8 cellular contexts compared by ENCODE assay signal in the genomic region with DNA sequence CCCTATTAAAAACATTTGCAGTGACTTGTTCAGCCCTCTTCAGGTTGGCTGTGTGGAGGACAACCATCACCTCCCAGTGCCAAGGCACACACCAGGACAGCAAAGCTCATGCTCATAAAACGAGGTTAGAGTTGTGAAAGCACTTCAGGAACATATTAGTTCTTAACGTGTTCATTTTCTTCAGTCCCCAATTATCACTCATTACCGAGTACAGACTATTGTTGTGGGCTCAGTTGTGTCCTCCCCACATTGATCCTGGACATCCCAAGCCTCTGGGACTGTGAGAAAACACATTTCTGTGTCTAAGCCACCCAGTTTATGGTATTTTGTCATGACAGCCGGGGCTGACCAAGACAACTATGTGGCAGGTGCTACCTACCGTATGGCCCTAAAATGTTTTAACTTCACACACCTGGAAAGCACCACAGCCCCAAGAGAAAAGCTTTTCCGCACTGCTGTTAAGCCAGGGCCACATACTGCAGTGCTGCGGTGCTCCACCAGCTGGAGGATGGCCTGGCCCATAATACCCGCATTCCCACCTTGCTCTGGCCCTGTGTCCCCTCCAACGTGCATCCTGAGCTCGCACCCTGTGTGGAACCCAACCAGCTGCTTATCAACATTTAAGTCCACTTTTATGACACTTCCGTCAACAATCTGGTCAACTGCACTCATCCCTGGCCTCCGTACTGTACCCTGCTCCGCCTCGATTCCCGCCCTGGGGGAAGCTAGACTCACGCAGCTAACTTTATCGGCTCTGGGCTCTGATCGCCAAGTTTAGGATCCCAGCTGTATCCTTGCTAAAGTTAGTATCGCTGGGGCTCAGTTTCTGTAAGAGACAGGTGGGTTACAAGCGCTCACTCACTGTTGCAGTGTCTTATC.
A peak's percentile ranks its signal among the peaks of the same experiment; 100 is the strongest.
DNase-seq lines count a peak whose midpoint lies in the region; ATAC-seq and TF ChIP-seq lines count a peak whose summit lies in the region.
"Not testable (repeated sequence)": the region's sequence is repeated elsewhere in the genome, so short reads cannot be mapped to it uniquely, and the experiment has no call there.

No MANE protein-coding gene starts in this region.

- peak overlapping the region; percentile 66 to 85 (median 81); a peak in 21 of 22 replicates for H3K9ac ChIP-seq in BLaER1 treated with 17β-estradiol and CSF1 and Interleukin-3, amounts not matched to agents 10 nM and 100 nM
- not testable (repeated sequence) for H3K9ac ChIP-seq in endodermal cell (ENCODE audit: extremely low read depth, low read length, poor library complexity, severe bottlenecking)
- peak overlapping the region in 1 of 3 donors; percentile 65 for H3K9ac ChIP-seq in skeletal muscle tissue (ENCODE audit: low read depth in 1 of 3, low read length in 3 of 3)

- not testable (repeated sequence) for H3K9me3 ChIP-seq in BLaER1 treated with 17β-estradiol and CSF1 and Interleukin-3, amounts not matched to agents 10 nM and 100 nM (replicated peaks in 1 of 11); MG63; endodermal cell (ENCODE audit: control insufficient read depth, low read length); right lobe of liver; skeletal muscle tissue (ENCODE audit: control insufficient read depth in 3 of 3, low read length in 3 of 3)

- not testable (repeated sequence) for H3K27me3 ChIP-seq in BLaER1 treated with 17β-estradiol and CSF1 and Interleukin-3, amounts not matched to agents 10 nM and 100 nM; MG63; endodermal cell (ENCODE audit: control insufficient read depth, insufficient read depth, low read length, poor library complexity, severe bottlenecking); right lobe of liver; skeletal muscle tissue (ENCODE audit: control insufficient read depth in 3 of 3, insufficient read depth in 3 of 3, low read length in 3 of 3)

- not testable (repeated sequence) for H3K9me3 Mint-ChIP-seq in activated T-cell treated with anti-CD3 and anti-CD28 coated beads, Interleukin-2, amount 50 U/mL, for 24 hours; endodermal cell

- 29 to 54% methylated on average over 4 to 15 of the region's 20 CpGs for WGBS in endodermal cell (ENCODE audit: insufficient coverage in 1 of 2, insufficient read length in 1 of 2), 2 experiments
- 21% methylated on average over 11 of the region's 20 CpGs for WGBS in right lobe of liver (ENCODE audit: insufficient coverage, low coverage, low lambda C conversion rate, missing lambda C conversion rate)

- ATAC-seq in GM19452 (IDR thresholded peaks at IDR 0.05; ENCODE audit: unreplicated experiment) (peak; percentile 25), HG02938 (IDR thresholded peaks at IDR 0.05; ENCODE audit: unreplicated experiment) (peak; percentile 29), right lobe of liver (peak; percentile 4 to 46 (median 8))

- not testable (repeated sequence) for TF ChIP-seq CTCF in endodermal cell (conservative IDR thresholded peaks at IDR 0.05); right lobe of liver (IDR thresholded peaks at IDR 0.05)

- peak overlapping the region; percentile 96 for H3K27ac Mint-ChIP-seq in activated T-cell treated with anti-CD3 and anti-CD28 coated beads, Interleukin-2, amount 50 U/mL, for 24 hours
- peak overlapping the region; percentile 98 for H3K27ac Mint-ChIP-seq in endodermal cell

- H3K4me2 ChIP-seq in BLaER1 treated with 17β-estradiol and CSF1 and Interleukin-3, amounts not matched to agents 10 nM and 100 nM = peak overlapping the region; percentile 65 to 83 (median 78)

- not testable (repeated sequence) for H3K27me3 Mint-ChIP-seq in activated T-cell treated with anti-CD3 and anti-CD28 coated beads, Interleukin-2, amount 50 U/mL, for 24 hours
- H3K27me3 Mint-ChIP-seq in endodermal cell (ENCODE audit: insufficient read depth) = peaks cover 10% of the 10 kb centered on the region

- H3K4me1 ChIP-seq in BLaER1 treated with 17β-estradiol and CSF1 and Interleukin-3, amounts not matched to agents 10 nM and 100 nM = peaks cover 8 to 19% (median 12%) of the 10 kb centered on the region in 10 experiments; a peak in 17 of 20 replicates
- H3K4me1 ChIP-seq in endodermal cell (ENCODE audit: control insufficient read depth, insufficient read depth, low read length); right lobe of liver; skeletal muscle tissue (ENCODE audit: control insufficient read depth in 3 of 3, insufficient read depth in 3 of 3, low read length in 3 of 3): not testable (repeated sequence)

- intact Hi-C loops in right lobe of liver (cut with DNase I) = not testable (repeated sequence)

- not testable (repeated sequence) for TF ChIP-seq POLR2A in right lobe of liver (IDR thresholded peaks at IDR 0.05)

- H3K36me3 Mint-ChIP-seq in activated T-cell treated with anti-CD3 and anti-CD28 coated beads, Interleukin-2, amount 50 U/mL, for 24 hours (ENCODE audit: low read depth) = peaks cover 14% of the 10 kb centered on the region
- H3K36me3 Mint-ChIP-seq in endodermal cell (ENCODE audit: low read depth) = not testable (repeated sequence)

- peak; percentile 20 for DNase-seq in MG63
- peak; percentile 51 for DNase-seq in activated T-cell treated with anti-CD3 and anti-CD28 coated beads, Interleukin-2, amount 50 U/mL, for 24 hours
- not testable (repeated sequence) for DNase-seq in endodermal cell
- DNase-seq in right lobe of liver = peak in 1 of 3 donors; percentile 36

- peak overlapping the region in 9 of 11 experiments; percentile 46 to 79 (median 72); a peak in 18 of 22 replicates for H3K27ac ChIP-seq in BLaER1 treated with 17β-estradiol and CSF1 and Interleukin-3, amounts not matched to agents 10 nM and 100 nM
- not testable (repeated sequence) for H3K27ac ChIP-seq in endodermal cell (ENCODE audit: low read depth, low read length); right lobe of liver; skeletal muscle tissue (ENCODE audit: low read depth, low read length)

- H3K4me1 Mint-ChIP-seq in activated T-cell treated with anti-CD3 and anti-CD28 coated beads, Interleukin-2, amount 50 U/mL, for 24 hours (ENCODE audit: low read depth) = peaks cover 26% of the 10 kb centered on the region
- not testable (repeated sequence) for H3K4me1 Mint-ChIP-seq in endodermal cell

- H4K20me1 ChIP-seq in BLaER1 treated with 17β-estradiol and CSF1 and Interleukin-3, amounts not matched to agents 10 nM and 100 nM = not testable (repeated sequence)

- peak overlapping the region; percentile 93 for H3K4me3 Mint-ChIP-seq in activated T-cell treated with anti-CD3 and anti-CD28 coated beads, Interleukin-2, amount 50 U/mL, for 24 hours
- peak overlapping the region; percentile 85 for H3K4me3 Mint-ChIP-seq in endodermal cell

- H3K4me3 ChIP-seq in BLaER1 treated with 17β-estradiol and CSF1 and Interleukin-3, amounts not matched to agents 10 nM and 100 nM = peak overlapping the region; percentile 69 to 81 (median 74)
- H3K4me3 ChIP-seq in MG63 = peak overlapping the region; percentile 64; the same call in 1 of the 2 replicates
- peak overlapping the region; percentile 81 for H3K4me3 ChIP-seq in endodermal cell (ENCODE audit: low read length)
- H3K4me3 ChIP-seq in right lobe of liver = peak overlapping the region in 1 of 3 donors; percentile 59
- peak overlapping the region in 2 of 3 donors; percentile 73 to 82 for H3K4me3 ChIP-seq in skeletal muscle tissue (ENCODE audit: low read length in 3 of 3)

- not testable (repeated sequence) for H3K36me3 ChIP-seq in BLaER1 treated with 17β-estradiol and CSF1 and Interleukin-3, amounts not matched to agents 10 nM and 100 nM; MG63; endodermal cell (ENCODE audit: control insufficient read depth, insufficient read depth, low read length); right lobe of liver; skeletal muscle tissue (ENCODE audit: control insufficient read depth in 3 of 3, insufficient read depth in 3 of 3, low read length in 3 of 3)
